ENCODE assay signal across 17 cellular contexts in the genomic region with DNA sequence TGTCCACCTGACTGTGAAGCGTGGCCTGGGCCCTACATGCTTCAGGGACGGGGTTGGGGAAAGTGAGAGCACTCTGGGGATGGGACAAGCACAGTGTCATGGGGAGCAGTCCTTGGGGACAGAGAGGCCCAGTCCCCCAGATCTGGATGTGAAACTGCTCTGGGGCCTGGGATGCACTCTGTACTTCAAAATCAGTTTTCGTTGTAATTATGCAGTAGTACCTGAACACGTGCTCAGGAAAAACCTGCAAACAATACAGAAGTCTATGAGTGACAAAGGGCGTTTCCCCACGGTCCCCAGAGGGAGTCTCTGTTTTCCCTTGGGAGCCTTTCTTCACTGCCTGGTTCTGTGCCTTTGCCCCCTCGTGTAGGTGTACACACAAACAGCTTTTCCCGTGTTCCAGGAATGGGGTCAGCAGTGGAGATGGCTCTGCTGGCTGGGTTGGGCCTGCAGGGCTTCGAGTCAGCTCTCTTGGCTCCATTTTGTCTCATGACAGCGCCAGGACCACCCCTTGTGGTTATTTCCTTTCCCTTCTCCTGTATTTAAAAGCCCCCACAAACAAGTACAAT. TPM values are rescaled to one million over a fixed set of nuclear protein-coding genes. Genes with fewer than 3 reads are reported as not detected.
DNase-seq lines count a peak whose midpoint lies in the region; ATAC-seq, FAIRE-seq and TF ChIP-seq lines count a peak whose summit lies in the region.
"Had no signal": no experiment of that assay in that cellular context is flagged by ENCODE, and none has a peak within 500 bp of the region (broad histone marks: within the 10 kb centered on the region; RNA-seq: fewer than 3 reads in every experiment).

No MANE protein-coding gene starts in this region.

- H3K36me3 Mint-ChIP-seq in IgD-negative memory B cell = no peaks in the 10 kb centered on the region

- H3K36me3 ChIP-seq in GM12878 (ENCODE audit: control insufficient read depth in 2 of 2, insufficient read depth in 2 of 2, low read length in 1 of 2) (peaks cover 0 to 6% of the 10 kb centered on the region in 2 experiments; a peak in 2 of 4 replicates), upper lobe of left lung (no peaks in the 10 kb centered on the region)

- H3K4me1 ChIP-seq in GM12878 (ENCODE audit: control insufficient read depth, insufficient read depth, low read length) = peaks cover 82% of the 10 kb centered on the region
- H3K4me1 ChIP-seq in upper lobe of left lung = peaks cover 0 to 5% (median under 1%) of the 10 kb centered on the region in 4 donors

- POLR2A ChIA-PET in GM12878 (lab: Charles Lee) = interaction anchor here (0.6 to 12.6 kb wide), 4 partner anchors 10 to 148 kb away, joined by 3 to 599 read pairs (median 3); a partner anchor contains a TSS
- POLR2A ChIA-PET in GM10248 (lab: Yijun Ruan, JAX) = interaction anchor here (0.6 kb wide), 1 partner anchor 506 kb away, joined by 3 read pairs; no protein-coding TSS in a partner anchor

- H3K4me3 Mint-ChIP-seq in IgD-negative memory B cell = peak overlapping the region; percentile 8 to 79 (median 47)
- H3K4me3 Mint-ChIP-seq: activated naive CD8-positive, alpha-beta T cell treated with anti-CD3 and anti-CD28 coated beads, Interleukin-2, amount 50 U/mL, for 24 hours had no signal

- peak; percentile 21 for TF ChIP-seq POLR2A in GM10847 (IDR thresholded peaks at IDR 0.05; ENCODE audit: extremely low read depth, insufficient read length)
- TF ChIP-seq POLR2A in GM12878 (IDR thresholded peaks at IDR 0.05; ENCODE audit: low read depth, low read length) = peak; percentile 1; the same call in 1 of the 2 replicates
- TF ChIP-seq POLR2A in upper lobe of left lung (IDR thresholded peaks at IDR 0.05) = no peak

- H3K9ac ChIP-seq in GM12878 (ENCODE audit: control insufficient read depth, insufficient read depth, low read length) = peak overlapping the region; percentile 52

- TF ChIP-seq RAD21 in GM12878 (IDR thresholded peaks at IDR 0.05; ENCODE audit: insufficient read depth, low read depth, low read length) = no peak

- intact Hi-C loops in GM12878 (cut with micrococcal nuclease; ENCODE audit: unreplicated experiment) = no loop called here

- RAD21 ChIA-PET in GM12878 (lab: Charles Lee; ENCODE audit: unreplicated experiment) = interaction anchor here (1.0 to 2.5 kb wide), 4 partner anchors 8 to 69 kb away, joined by 3 to 13 read pairs (median 4); no protein-coding TSS in a partner anchor

- 6% methylated on average over 10 of the region's 10 CpGs for WGBS in GM12878 (ENCODE audit: insufficient coverage, insufficient replicate concordance, low lambda C conversion rate, missing lambda C conversion rate)
- 87 to 93% methylated on average over 10 of the region's 10 CpGs for WGBS in upper lobe of left lung, 2 donors

- H3K27ac ChIP-seq in 22Rv1 (peak overlapping the region; percentile 23; the same call in 1 of the 2 replicates), GM12878 (ENCODE audit: control insufficient read depth, insufficient read depth) (peak overlapping the region; percentile 92), upper lobe of left lung (no peak overlapping the region)

- TF ChIP-seq EP300 in GM12878 (IDR thresholded peaks at IDR 0.05; ENCODE audit: borderline replicate concordance in 1 of 2, control insufficient read depth in 1 of 2, low read depth in 2 of 2, low read length in 2 of 2) (peak in 1 of 2 experiments; percentile 63; a peak in 1 of 4 replicates), upper lobe of left lung (IDR thresholded peaks at IDR 0.05) (no peak)

- H4K20me1 ChIP-seq in GM12878 (ENCODE audit: control insufficient read depth, insufficient read depth) = no peaks in the 10 kb centered on the region

- CTCF ChIA-PET in GM12878 (lab: Yijun Ruan, JAX) = interaction anchor here (0.7 to 1.3 kb wide), 6 partner anchors 9 to 513 kb away, joined by 3 to 5 read pairs (median 3); no protein-coding TSS in a partner anchor
- CTCF ChIA-PET in GM10248 (lab: Yijun Ruan, JAX) = interaction anchor here (0.6 to 1.3 kb wide), 2 partner anchors 9 kb away, joined by 4 to 7 read pairs; no protein-coding TSS in a partner anchor

- H3K79me2 ChIP-seq in GM12878 (ENCODE audit: control insufficient read depth, insufficient read depth, low read length) = no peaks in the 10 kb centered on the region; the same call in 1 of the 2 replicates

- H3K9me3 ChIP-seq in GM12878 (replicated peaks; ENCODE audit: control insufficient read depth, insufficient read depth, low read length) (no peaks in the 10 kb centered on the region), upper lobe of left lung (no peaks in the 10 kb centered on the region)

- peak overlapping the region; percentile 95 to 96 (median 95) for H3K27ac Mint-ChIP-seq in IgD-negative memory B cell
- H3K27ac Mint-ChIP-seq: activated naive CD8-positive, alpha-beta T cell treated with anti-CD3 and anti-CD28 coated beads, Interleukin-2, amount 50 U/mL, for 24 hours had no signal

- H3K4me2 ChIP-seq in GM12878 (ENCODE audit: control insufficient read depth, insufficient read depth) = 0 out of 2 replicates have a peak overlapping the region, but pooled peaks have one; percentile 38

- no peaks in the 10 kb centered on the region for H3K27me3 Mint-ChIP-seq in IgD-negative memory B cell
- H3K27me3 Mint-ChIP-seq: activated naive CD8-positive, alpha-beta T cell treated with anti-CD3 and anti-CD28 coated beads, Interleukin-2, amount 50 U/mL, for 24 hours had no signal

- DNase-seq in GM12878 (ENCODE audit: low read depth, low spot score) = peak; percentile 87
- DNase-seq in upper lobe of left lung = no peak
- no peak for DNase-seq in GM10248 (ENCODE audit: extremely low spot score)
- DNase-seq in activated CD8-positive, alpha-beta memory T cell treated with anti-CD3 and anti-CD28 coated beads, Interleukin-2, amount 50 U/mL, for 48 hours = no peak
- DNase-seq: activated CD4-positive, alpha-beta T cell treated with anti-CD3 and anti-CD28 coated beads, Interleukin-2, amount 50 U/mL, for 48 hours; activated naive CD8-positive, alpha-beta T cell treated with anti-CD3 and anti-CD28 coated beads, Interleukin-2, amount 50 U/mL, for 24 hours; effector memory CD4-positive, alpha-beta T cell; GDM1; kidney; mesendoderm; NCI-H1048; retina had no signal

- SMC1A ChIA-PET in GM12878 (lab: Charles Lee; ENCODE audit: uncharacterized antibody, unreplicated experiment) = interaction anchor here (0.6 to 2.3 kb wide), 4 partner anchors 15 to 74 kb away, joined by 3 to 13 read pairs (median 3); no protein-coding TSS in a partner anchor

- in situ Hi-C loops in GM12878 (cut with MboI) = no loop called here

- no peak overlapping the region for H3K4me3 ChIP-seq in GM12878
- no peak overlapping the region for H3K4me3 ChIP-seq in upper lobe of left lung

- peak overlapping the region; percentile 58 for H2AFZ ChIP-seq in GM12878 (ENCODE audit: control insufficient read depth, low read depth, low read length)

- peaks cover 32 to 57% (median 50%) of the 10 kb centered on the region in 3 donors for H3K4me1 Mint-ChIP-seq in IgD-negative memory B cell

- TF ChIP-seq CTCF in 22Rv1 (IDR thresholded peaks at IDR 0.05) (no peak), GM12878 (IDR thresholded peaks at IDR 0.05 in 2 of 3, conservative IDR thresholded peaks at IDR 0.05 in 1 of 3; ENCODE audit: control insufficient read depth in 2 of 3, extremely low read depth in 1 of 3, insufficient read depth in 1 of 3, low read depth in 3 of 3, low read length in 3 of 3) (no peak), upper lobe of left lung (IDR thresholded peaks at IDR 0.05) (no peak), GM10248 (IDR thresholded peaks at IDR 0.05; ENCODE audit: control extremely low read depth, extremely low read depth, low read depth, missing control alignments) (no peak)

- BruUV-seq in GM12878 (replicated peaks; lab: Mats Ljungman, UMichigan) = TSS peak; percentile 22

- no peak for FAIRE-seq in GM12878 (lab: Jason Lieb, UNC)
- FAIRE-seq: kidney had no signal

- ATAC-seq in GM12878 (peak; percentile 31), HG02981 (IDR thresholded peaks at IDR 0.05; ENCODE audit: unreplicated experiment) (no peak), upper lobe of left lung (ENCODE audit: low FRiP score in 2 of 2) (no peak)
- ATAC-seq: activated naive CD8-positive, alpha-beta T cell treated with anti-CD3 and anti-CD28 coated beads, Interleukin-2, amount 50 U/mL, for 24 hours had no signal

- H3K27me3 ChIP-seq in GM12878 (replicated peaks in 1 of 2; ENCODE audit: control insufficient read depth in 2 of 2, insufficient read depth in 2 of 2, low read length in 1 of 2) (no peaks in the 10 kb centered on the region), upper lobe of left lung (peaks cover 0 to 4% (median 0%) of the 10 kb centered on the region in 4 donors)

- H3K9me3 Mint-ChIP-seq in IgD-negative memory B cell = no peaks in the 10 kb centered on the region
- H3K9me3 Mint-ChIP-seq: activated naive CD8-positive, alpha-beta T cell treated with anti-CD3 and anti-CD28 coated beads, Interleukin-2, amount 50 U/mL, for 24 hours had no signal

RNA-seq across cellular contexts. Expression of a gene that starts 5.2 kb away (rescaled TPM):
- polyA plus RNA-seq in IgD-negative memory B cell (80.6 TPM), GM12878 (2011; rRNA removed) (9.7 and 16.4 TPM in 2 replicates), GM12878 (2014; fragmentation: Illumina TruSeq; extraction: Trizol) (20.6 and 26.9 TPM in 2 replicates), GM12878 (2014; fragmentation: Nextera tagmentation; extraction: Ambion mirVana) (1 to 10 TPM; 6.9 to 9.6 TPM), GM12878 (2014; rRNA removed) (42.3 and 43.0 TPM in 2 replicates), GM12878 (2016; fragmentation: Nextera tagmentation; extraction: Ambion mirVana) (10 to 100 TPM; 26.6 to 30.4 TPM)
- total RNA-seq in GM12878 (2013; cell fraction: nucleolus; rRNA removed) = 79.9 and 82.3 TPM in 2 replicates
- total RNA-seq in GM12878 (2014; rRNA removed) (35.9 and 37.6 TPM in 2 replicates), GM12878 (2014; rRNA removed; fragmentation: Illumina TruSeq; extraction: Trizol) (22.3 and 23.2 TPM in 2 replicates), GM12878 (2021) (90.1 and 91.4 TPM in 2 replicates), upper lobe of left lung (1 to 10 TPM in 1 of 6 donors, under 1 TPM in 5; 0.30 to 2.1 (median 0.78) TPM)
- polyA plus RNA-seq in GM12878 (2011; ENCODE audit: low read depth) = 30.0 TPM
- 18.3 and 19.9 TPM in 2 replicates for polyA plus RNA-seq in GM12878 (2011; cell fraction: cytosol; rRNA removed)
- polyA plus RNA-seq in GM12878 (2011; cell fraction: nucleus; rRNA removed) = 43.6 and 44.2 TPM in 2 replicates
- 50.9 and 59.0 TPM in 2 replicates for polyA plus RNA-seq in GM12878 (2012)
- 24.8 and 41.5 TPM in 2 replicates for polyA minus RNA-seq in GM12878 (2011; rRNA and poly(A)+ RNA removed)
- 20.1 and 23.4 TPM in 2 replicates for polyA minus RNA-seq in GM12878 (2011; cell fraction: cytosol; rRNA and poly(A)+ RNA removed)
- 12.0 and 20.7 TPM in 2 replicates for polyA minus RNA-seq in GM12878 (2011; cell fraction: nucleus; rRNA and poly(A)+ RNA removed)
- total RNA-seq: subcutaneous adipose tissue had no signal

RNA-seq across cellular contexts. Expression of a gene that starts 15.2 kb away (rescaled TPM):
- 28.7 TPM for polyA plus RNA-seq in IgD-negative memory B cell
- 125 and 139 TPM in 2 replicates for total RNA-seq in GM12878 (2013; cell fraction: nucleolus; rRNA removed)
- 145 and 158 TPM in 2 replicates for total RNA-seq in GM12878 (2014; rRNA removed)
- total RNA-seq in GM12878 (2014; rRNA removed; fragmentation: Illumina TruSeq; extraction: Trizol) = 45.3 and 53.0 TPM in 2 replicates
- 81.6 and 84.4 TPM in 2 replicates for total RNA-seq in GM12878 (2021)
- 21.9 TPM for polyA plus RNA-seq in GM12878 (2011; ENCODE audit: low read depth)
- 26.6 and 67.9 TPM in 2 replicates for polyA plus RNA-seq in GM12878 (2011; rRNA removed)
- polyA plus RNA-seq in GM12878 (2011; cell fraction: cytosol; rRNA removed) = 113 and 161 TPM in 2 replicates
- 245 and 256 TPM in 2 replicates for polyA plus RNA-seq in GM12878 (2011; cell fraction: nucleus; rRNA removed)
- polyA plus RNA-seq in GM12878 (2012) = 42.1 and 48.8 TPM in 2 replicates
- polyA plus RNA-seq in GM12878 (2014; fragmentation: Illumina TruSeq; extraction: Trizol) = 9.8 and 38.9 TPM in 2 replicates
- polyA plus RNA-seq in GM12878 (2014; fragmentation: Nextera tagmentation; extraction: Ambion mirVana) = 10 to 100 TPM; 36.7 to 62.3 TPM
- polyA plus RNA-seq in GM12878 (2014; rRNA removed) = 126 and 148 TPM in 2 replicates
- polyA plus RNA-seq in GM12878 (2016; fragmentation: Nextera tagmentation; extraction: Ambion mirVana) = 100 to 1,000 TPM; 177 to 212 TPM
- polyA minus RNA-seq in GM12878 (2011; rRNA and poly(A)+ RNA removed) = 70.4 and 125 TPM in 2 replicates
- 28.6 and 42.6 TPM in 2 replicates for polyA minus RNA-seq in GM12878 (2011; cell fraction: cytosol; rRNA and poly(A)+ RNA removed)
- polyA minus RNA-seq in GM12878 (2011; cell fraction: nucleus; rRNA and poly(A)+ RNA removed) = 82.8 and 123 TPM in 2 replicates
- total RNA-seq in upper lobe of left lung = 1 to 10 TPM in 5 of 6 donors, not detected in 1; 1.9 to 9.9 (median 7.3) TPM

RNA-seq across cellular contexts. Expression of a gene that starts 16.9 kb away (rescaled TPM):
- polyA plus RNA-seq in IgD-negative memory B cell (1.7 TPM), GM12878 (2011; rRNA removed) (0.06 and 0.08 TPM in 2 replicates), GM12878 (2014; fragmentation: Illumina TruSeq; extraction: Trizol) (0.06 TPM in 1 of 2 replicates, not detected in the other), GM12878 (2014; fragmentation: Nextera tagmentation; extraction: Ambion mirVana) (under 1 TPM; 0.13 to 0.40 TPM), GM12878 (2014; rRNA removed) (5.9 and 6.5 TPM in 2 replicates), GM12878 (2016; fragmentation: Nextera tagmentation; extraction: Ambion mirVana) (under 1 TPM; 0.20 to 0.27 TPM)
- 10.3 and 11.3 TPM in 2 replicates for total RNA-seq in GM12878 (2013; cell fraction: nucleolus; rRNA removed)
- total RNA-seq in GM12878 (2014; rRNA removed) (3.6 and 6.8 TPM in 2 replicates), GM12878 (2014; rRNA removed; fragmentation: Illumina TruSeq; extraction: Trizol) (0.22 and 0.28 TPM in 2 replicates), GM12878 (2021) (8.6 and 10.1 TPM in 2 replicates), upper lobe of left lung (under 1 TPM in 1 of 6 donors, not detected in 5; 0.17 TPM)
- polyA plus RNA-seq in GM12878 (2011; ENCODE audit: low read depth) = 0.26 TPM
- 0.03 and 0.33 TPM in 2 replicates for polyA plus RNA-seq in GM12878 (2011; cell fraction: cytosol; rRNA removed)
- 2.4 and 3.6 TPM in 2 replicates for polyA plus RNA-seq in GM12878 (2011; cell fraction: nucleus; rRNA removed)
- 3.6 and 5.2 TPM in 2 replicates for polyA plus RNA-seq in GM12878 (2012)
- not detected in 2 replicates for polyA minus RNA-seq in GM12878 (2011; rRNA and poly(A)+ RNA removed)
- polyA minus RNA-seq in GM12878 (2011; cell fraction: cytosol; rRNA and poly(A)+ RNA removed) = not detected in 2 replicates
- polyA minus RNA-seq in GM12878 (2011; cell fraction: nucleus; rRNA and poly(A)+ RNA removed) = 0.29 TPM in 1 of 2 replicates, not detected in the other
- total RNA-seq: subcutaneous adipose tissue had no signal

RNA-seq across cellular contexts. Expression of a gene that starts 37.5 kb away (rescaled TPM):
- polyA plus RNA-seq in IgD-negative memory B cell (0.05 TPM), GM12878 (2011; rRNA removed) (0.43 and 0.52 TPM in 2 replicates), GM12878 (2014; fragmentation: Illumina TruSeq; extraction: Trizol) (3.1 TPM in 2 replicates), GM12878 (2014; fragmentation: Nextera tagmentation; extraction: Ambion mirVana) (under 1 TPM; 0.39 to 0.60 TPM), GM12878 (2014; rRNA removed) (1.5 and 1.8 TPM in 2 replicates), GM12878 (2016; fragmentation: Nextera tagmentation; extraction: Ambion mirVana) (under 1 TPM; 0.05 to 0.15 TPM)
- 1.1 and 1.5 TPM in 2 replicates for total RNA-seq in GM12878 (2013; cell fraction: nucleolus; rRNA removed)
- total RNA-seq in GM12878 (2014; rRNA removed) (1.1 and 1.5 TPM in 2 replicates), GM12878 (2014; rRNA removed; fragmentation: Illumina TruSeq; extraction: Trizol) (1.3 and 1.4 TPM in 2 replicates), GM12878 (2021) (1.7 and 1.9 TPM in 2 replicates), upper lobe of left lung (1 to 10 TPM in 5 of 6 donors, under 1 TPM in 1; 0.79 to 1.6 (median 1.3) TPM)
- 0.22 TPM for polyA plus RNA-seq in GM12878 (2011; ENCODE audit: low read depth)
- 0.28 and 0.31 TPM in 2 replicates for polyA plus RNA-seq in GM12878 (2011; cell fraction: cytosol; rRNA removed)
- polyA plus RNA-seq in GM12878 (2011; cell fraction: nucleus; rRNA removed) = 0.59 and 0.82 TPM in 2 replicates
- 0.49 and 1.3 TPM in 2 replicates for polyA plus RNA-seq in GM12878 (2012)
- polyA minus RNA-seq in GM12878 (2011; rRNA and poly(A)+ RNA removed) = 0.52 and 0.73 TPM in 2 replicates
- not detected in 2 replicates for polyA minus RNA-seq in GM12878 (2011; cell fraction: cytosol; rRNA and poly(A)+ RNA removed)
- 0.19 and 0.36 TPM in 2 replicates for polyA minus RNA-seq in GM12878 (2011; cell fraction: nucleus; rRNA and poly(A)+ RNA removed)

Comparison
In these comparisons a context has a peak if more than half of its experiments do, and no peak if none do; other contexts are left out.
1. H3K27ac ChIP-seq: peak in 22Rv1 (single experiment) and GM12878 (single experiment); none in upper lobe of left lung (0 of 4).
2. POLR2A ChIP-seq: peak in GM10847 (single experiment) and GM12878 (single experiment); none in upper lobe of left lung (0 of 4).
3. RNA of a gene that starts 5.2 kb away (total RNA-seq): 22.3 to 91.4 TPM in GM12878; 0.30 to 2.1 TPM in upper lobe of left lung; every median in the first group is over 4 times any median in the second.
4. RNA of a gene that starts 15.2 kb away (total RNA-seq): 45.3 to 158 TPM in GM12878; 1.9 to 9.9 TPM in upper lobe of left lung; every median in the first group is over 4 times any median in the second.